Comparison of ENCODE assay signal across 22 cellular contexts in the genomic region with DNA sequence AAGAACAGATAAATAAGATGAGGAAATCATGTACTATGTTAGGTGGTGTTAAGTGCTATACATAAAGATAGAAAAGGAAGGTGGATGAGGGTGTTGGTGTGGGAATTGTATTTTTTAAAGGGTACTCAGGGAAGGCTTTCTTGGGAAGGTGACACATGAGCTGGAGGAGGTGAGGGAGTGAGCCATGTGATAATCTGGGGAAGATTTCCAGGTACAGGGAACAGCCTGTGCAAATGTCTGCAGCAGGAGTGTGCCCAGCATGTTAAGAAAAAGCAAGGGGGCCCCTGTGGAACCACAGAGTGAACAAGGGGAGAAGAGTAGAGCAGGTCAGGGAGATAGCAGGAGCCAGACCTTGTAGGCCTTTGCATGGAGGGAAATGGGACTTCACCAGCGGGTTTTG.
DNase-seq lines count a peak whose midpoint lies in the region.
"Had no signal": no experiment of that assay in that cellular context is flagged by ENCODE, and none has a peak within 500 bp of the region (broad histone marks: within the 10 kb centered on the region; RNA-seq: fewer than 3 reads in every experiment).

No MANE protein-coding gene starts in this region.

- DNase-seq in NCI-H82 (lab: John Stamatoyannopoulos, UW), result peak; percentile 14
- DNase-seq in NCI-H82 treated with DMSO at 0.1 percent for 48 hours (lab: John Stamatoyannopoulos, UW; ENCODE audit: unreplicated experiment), result no peak
- DNase-seq: 8988T; ACHN; AML-193; BE2C; C1 segment of cervical spinal cord; Caco-2; Calu3; CD4-positive, alpha-beta memory T cell; CD4-positive, alpha-beta T cell; CD4-positive, CD25-positive, alpha-beta regulatory T cell; CD8-positive, alpha-beta memory T cell; CD8-positive, alpha-beta T cell; COR-L47; DMS 273 treated with DMSO at 0.1 percent for 48 hours; DMS153; DMS53; DMS79; DMS79 treated with DMSO at 0.1 percent for 48 hours; DND-41; EL had no signal
